8 cellular contexts compared by ENCODE assay signal in genomic region chr10:63630085-63630927, GRCh38.
DNase-seq lines count a peak whose midpoint lies in the region; ATAC-seq and TF ChIP-seq lines count a peak whose summit lies in the region.

No MANE protein-coding gene starts in this region.

- no peaks in the 10 kb centered on the region for H3K36me3 ChIP-seq in MG63
- no peaks in the 10 kb centered on the region for H3K36me3 ChIP-seq in thymus (ENCODE audit: control insufficient read depth, insufficient read depth)

- peak; percentile 75 to 78 for ATAC-seq in activated naive CD4-positive, alpha-beta T cell treated with anti-CD3 and anti-CD28 coated beads, Interleukin-2, amount 50 U/mL, for 72 hours

- peak overlapping the region; percentile 82 to 83 for H3K27ac Mint-ChIP-seq in activated naive CD4-positive, alpha-beta T cell treated with anti-CD3 and anti-CD28 coated beads, Interleukin-2, amount 50 U/mL, for 72 hours
- peak overlapping the region; percentile 99 for H3K27ac Mint-ChIP-seq in osteocyte (ENCODE audit: unreplicated experiment)

- no peaks in the 10 kb centered on the region for H3K27me3 Mint-ChIP-seq in osteocyte (ENCODE audit: unreplicated experiment)

- H3K27ac ChIP-seq in thymus (ENCODE audit: low read depth) = peak overlapping the region; percentile 96

- peaks cover 0 to 4% of the 10 kb centered on the region in 2 donors for H3K36me3 Mint-ChIP-seq in activated naive CD4-positive, alpha-beta T cell treated with anti-CD3 and anti-CD28 coated beads, Interleukin-2, amount 50 U/mL, for 72 hours
- H3K36me3 Mint-ChIP-seq in osteocyte (ENCODE audit: unreplicated experiment) = peaks cover 5% of the 10 kb centered on the region

- H3K27me3 ChIP-seq in MG63 = no peaks in the 10 kb centered on the region
- no peaks in the 10 kb centered on the region for H3K27me3 ChIP-seq in thymus (ENCODE audit: control insufficient read depth, insufficient read depth)

- H3K4me1 Mint-ChIP-seq in osteocyte (ENCODE audit: unreplicated experiment) = peaks cover 45% of the 10 kb centered on the region

- intact Hi-C loops in head of caudate nucleus (cut with DNase I) = loop anchor here (5.0 kb wide), 4 partner anchors 92 to 413 kb away; partner anchors contain the start of gene JMJD1C

- H3K9me3 ChIP-seq in MG63 = no peaks in the 10 kb centered on the region
- no peaks in the 10 kb centered on the region for H3K9me3 ChIP-seq in thymus (ENCODE audit: control insufficient read depth)

- under 1% methylated on average over 69 of the region's 69 CpGs for WGBS in thymus

- H3K4me1 ChIP-seq in thymus (ENCODE audit: control insufficient read depth, insufficient read depth, low read length) = peaks cover 6% of the 10 kb centered on the region

- H3K4me3 ChIP-seq in MG63 = peak overlapping the region; percentile 68
- peak overlapping the region; percentile 76 for H3K4me3 ChIP-seq in thymus (ENCODE audit: low read length)

- peak overlapping the region; percentile 86 for H3K4me3 Mint-ChIP-seq in osteocyte (ENCODE audit: unreplicated experiment)

- TF ChIP-seq CTCF in osteocyte (IDR thresholded peaks at IDR 0.05) = no peak

- no peaks in the 10 kb centered on the region for H3K9me3 Mint-ChIP-seq in activated naive CD4-positive, alpha-beta T cell treated with anti-CD3 and anti-CD28 coated beads, Interleukin-2, amount 50 U/mL, for 72 hours
- H3K9me3 Mint-ChIP-seq in osteocyte (ENCODE audit: unreplicated experiment) = no peaks in the 10 kb centered on the region

- peak; percentile 52 for DNase-seq in GM04503 (ENCODE audit: low read depth)
- peak; percentile 97 for DNase-seq in HCEC 1CT
- peak; percentile 95 for DNase-seq in MG63
- DNase-seq in SK-N-DZ (ENCODE audit: low spot score) = peak; percentile 89
- peak; percentile 73 to 82 for DNase-seq in activated naive CD4-positive, alpha-beta T cell treated with anti-CD3 and anti-CD28 coated beads, Interleukin-2, amount 50 U/mL, for 72 hours (ENCODE audit: low spot score in 2 of 2)
- DNase-seq in head of caudate nucleus = peak; percentile 46 to 91 (median 78)
- peak; percentile 96 for DNase-seq in osteocyte (ENCODE audit: extremely low spot score, unreplicated experiment)

Comparison
In these comparisons a context has a peak if more than half of its experiments do, and no peak if none do; other contexts are left out.
1. Peak in every context shown above with its lines: DNase-seq, ATAC-seq, H3K4me3 ChIP-seq and H3K27ac ChIP-seq.